3 cellular contexts compared by ENCODE assay signal in genomic region chr6:7737867-7738266, GRCh38.
TF ChIP-seq lines count a peak whose summit lies in the region.

No MANE protein-coding gene starts in this region.

TF ChIP-seq in A549, 52 proteins besides CTCF, POLR2A, EP300 and RAD21:
- TF ChIP-seq HDAC2 (IDR thresholded peaks at IDR 0.05) (no peak), MAFK (IDR thresholded peaks at IDR 0.05; ENCODE audit: partially characterized antibody) (peak; percentile 22)

TF ChIP-seq in IMR-90, 13 proteins besides CTCF, POLR2A, EP300 and RAD21:
- TF ChIP-seq SMC3 (IDR thresholded peaks at IDR 0.05; ENCODE audit: low read depth, low read length) (no peak), ELK1 (IDR thresholded peaks at IDR 0.05; ENCODE audit: borderline replicate concordance, low read depth, low read length) (no peak), CHD1 (IDR thresholded peaks at IDR 0.05; ENCODE audit: low read depth, low read length) (no peak), MAFK (IDR thresholded peaks at IDR 0.05; ENCODE audit: low read depth, low read length) (0 out of 2 replicates have a peak, but pooled peaks have one; percentile 26), MXI1 (IDR thresholded peaks at IDR 0.05; ENCODE audit: borderline replicate concordance, low read depth, low read length) (no peak), NFE2L2 (IDR thresholded peaks at IDR 0.05; ENCODE audit: low read depth, low read length) (no peak)

TF ChIP-seq in endothelial cell of umbilical vein, 7 proteins besides CTCF, POLR2A, EP300 and RAD21:
- TF ChIP-seq MYC (IDR thresholded peaks at IDR 0.05; ENCODE audit: low read depth, low read length) (no peak), MAX (IDR thresholded peaks at IDR 0.05; ENCODE audit: insufficient read depth, insufficient read length) (no peak), GATA2 (IDR thresholded peaks at IDR 0.05; ENCODE audit: insufficient read depth, insufficient read length, low read depth, low read length) (no peak), JUN (IDR thresholded peaks at IDR 0.05; ENCODE audit: borderline replicate concordance, insufficient read depth, insufficient read length, low read depth) (no peak), FOS (IDR thresholded peaks at IDR 0.05; ENCODE audit: borderline replicate concordance, insufficient read depth, low read length) (peak; percentile 28), EZH2 (IDR thresholded peaks at IDR 0.05; ENCODE audit: borderline replicate concordance, low read depth, low read length, severe bottlenecking) (no peak), POLR2AphosphoS5 (IDR thresholded peaks at IDR 0.05; ENCODE audit: insufficient read depth, low read depth, low read length) (no peak)
